ENCODE assay signal across 8 cellular contexts in genomic region chrX:154136627-154137161, GRCh38. TPM values are rescaled to one million over a fixed set of nuclear protein-coding genes. Genes with fewer than 3 reads are reported as not detected.
DNase-seq lines count a peak whose midpoint lies in the region; ATAC-seq and TF ChIP-seq lines count a peak whose summit lies in the region.

No MANE protein-coding gene starts in this region.

- peak; percentile 51 for TF ChIP-seq RAD21 in IMR-90 (IDR thresholded peaks at IDR 0.05; ENCODE audit: low read length)

- TF ChIP-seq CTCF in IMR-90 (conservative IDR thresholded peaks at IDR 0.05; ENCODE audit: low read depth, low read length): peak; percentile 65

- H3K4me3 ChIP-seq in IMR-90 (ENCODE audit: insufficient read depth, low read depth, low read length) (peak overlapping the region; percentile 17; the same call in 1 of the 2 replicates), skeletal muscle cell (ENCODE audit: low read depth, low read length) (peak overlapping the region; percentile 29)

- no peak overlapping the region for H2BK15ac ChIP-seq in IMR-90 (ENCODE audit: low read depth, low read length)

- CTCF ChIA-PET in IMR-90 (lab: Yijun Ruan, JAX): no interaction called here

- WGBS in IMR-90 (ENCODE audit: extremely low coverage in 2 of 2, insufficient read length in 1 of 2), 2 experiments: 14% methylated on average over 26 of the region's 44 CpGs; no CpG with 5 or more reads in 1 of the 2 experiments

- H3K36me3 ChIP-seq in IMR-90 (ENCODE audit: control insufficient read depth, insufficient read depth, low read length): no peaks in the 10 kb centered on the region

- intact Hi-C loops in IMR-90 (cut with micrococcal nuclease): no loop called here

- no peak overlapping the region for H3K27ac ChIP-seq in IMR-90 (ENCODE audit: insufficient read depth, low read length)

- H3K9me3 ChIP-seq in IMR-90 (ENCODE audit: control insufficient read depth, insufficient read depth, low read length): 0 out of 2 replicates have a peak, but pooled peaks cover 5% of the 10 kb centered on the region

- H4K8ac ChIP-seq in IMR-90 (ENCODE audit: low read depth in 2 of 2, low read length in 2 of 2): no peak overlapping the region

- POLR2A ChIA-PET in IMR-90 (lab: Charles Lee; ENCODE audit: unreplicated experiment): no interaction called here

- H3K27me3 ChIP-seq in IMR-90 (ENCODE audit: control insufficient read depth, insufficient read depth, low read length): peaks cover 13% of the 10 kb centered on the region

- in situ Hi-C loops in IMR-90 (cut with MboI; ENCODE audit: low sequenced_read_pairs): no loop called here

- no peaks in the 10 kb centered on the region for H3K4me1 ChIP-seq in IMR-90 (ENCODE audit: control insufficient read depth, insufficient read depth, low read length)

- dilution Hi-C loops in IMR-90 (cut with HindIII; ENCODE audit: low sequenced_read_pairs, unreplicated experiment): no loop called here

- H3K23ac ChIP-seq in IMR-90 (ENCODE audit: low read depth, low read length): no peak overlapping the region

- BruUV-seq in IMR-90 (replicated peaks; lab: Mats Ljungman, UMichigan): no TSS peak

- H2AK5ac ChIP-seq in IMR-90 (ENCODE audit: low read depth, low read length): no peak overlapping the region

- H4K20me1 ChIP-seq in IMR-90 (ENCODE audit: insufficient read depth, low read length): no peaks in the 10 kb centered on the region

- no peak overlapping the region for H2BK20ac ChIP-seq in IMR-90 (ENCODE audit: low read depth, low read length)

- peak overlapping the region; percentile 81 for H2AFZ ChIP-seq in IMR-90 (replicated peaks; ENCODE audit: low read length, poor library complexity)

- no peak overlapping the region for H3K4ac ChIP-seq in IMR-90 (ENCODE audit: low read depth, low read length)

- H3K18ac ChIP-seq in IMR-90 (ENCODE audit: low read depth, low read length): no peak overlapping the region

- no peaks in the 10 kb centered on the region for H3K79me1 ChIP-seq in IMR-90 (ENCODE audit: low read depth in 1 of 2, low read length in 2 of 2)

- ATAC-seq in IMR-90 (ENCODE audit: low read depth): peak; percentile 94
- ATAC-seq in GM18511 (IDR thresholded peaks at IDR 0.05; ENCODE audit: unreplicated experiment): no peak
- ATAC-seq in HG03039 (IDR thresholded peaks at IDR 0.05; ENCODE audit: unreplicated experiment): no peak

- no peak overlapping the region for H4K5ac ChIP-seq in IMR-90 (ENCODE audit: low read depth, low read length)

- no peaks in the 10 kb centered on the region for H3K9me1 ChIP-seq in IMR-90 (ENCODE audit: insufficient read depth, low read length)

- H2BK5ac ChIP-seq in IMR-90 (ENCODE audit: low read depth, low read length, poor library complexity, severe bottlenecking): no peak overlapping the region

- no peak overlapping the region for H4K91ac ChIP-seq in IMR-90 (ENCODE audit: insufficient read depth, low read depth, low read length)

- DNase-seq in DMS153 treated with DMSO at 0.1 percent for 48 hours (lab: John Stamatoyannopoulos, UW; ENCODE audit: unreplicated experiment) (peak; percentile 63), IMR-90 (peak; percentile 25), SW480 (ENCODE audit: low spot score) (peak; percentile 58), hepatic stellate cell (ENCODE audit: low spot score) (peak; percentile 52), skeletal muscle cell (ENCODE audit: low read depth) (no peak)
- peak; percentile 38 for DNase-seq in activated naive CD8-positive, alpha-beta T cell treated with anti-CD3 and anti-CD28 coated beads, Interleukin-2, amount 50 U/mL, for 16 hours (ENCODE audit: low read depth, low spot score)

- H3K4me2 ChIP-seq in IMR-90 (ENCODE audit: low read depth, low read length): peak overlapping the region; percentile 63; the same call in 1 of the 2 replicates

- no peak overlapping the region for H2AK9ac ChIP-seq in IMR-90 (replicated peaks; ENCODE audit: low read depth, low read length, poor library complexity)

- H3K14ac ChIP-seq in IMR-90 (replicated peaks; ENCODE audit: low read depth, low read length): no peak overlapping the region

- no peak for TF ChIP-seq POLR2A in IMR-90 (IDR thresholded peaks at IDR 0.05; ENCODE audit: low read depth, low read length)

- no peak overlapping the region for H3K9ac ChIP-seq in IMR-90 (ENCODE audit: low read depth, low read length)

- no peak overlapping the region for H2BK120ac ChIP-seq in IMR-90 (ENCODE audit: low read depth, low read length)

- H3K56ac ChIP-seq in IMR-90 (ENCODE audit: extremely low read depth, insufficient read depth, low read length): no peak overlapping the region

TF ChIP-seq in IMR-90, 13 proteins besides CTCF, POLR2A, EP300 and RAD21:
- TF ChIP-seq USF2 (IDR thresholded peaks at IDR 0.05; ENCODE audit: low read depth, low read length): no peak
- TF ChIP-seq, protein P1, sequence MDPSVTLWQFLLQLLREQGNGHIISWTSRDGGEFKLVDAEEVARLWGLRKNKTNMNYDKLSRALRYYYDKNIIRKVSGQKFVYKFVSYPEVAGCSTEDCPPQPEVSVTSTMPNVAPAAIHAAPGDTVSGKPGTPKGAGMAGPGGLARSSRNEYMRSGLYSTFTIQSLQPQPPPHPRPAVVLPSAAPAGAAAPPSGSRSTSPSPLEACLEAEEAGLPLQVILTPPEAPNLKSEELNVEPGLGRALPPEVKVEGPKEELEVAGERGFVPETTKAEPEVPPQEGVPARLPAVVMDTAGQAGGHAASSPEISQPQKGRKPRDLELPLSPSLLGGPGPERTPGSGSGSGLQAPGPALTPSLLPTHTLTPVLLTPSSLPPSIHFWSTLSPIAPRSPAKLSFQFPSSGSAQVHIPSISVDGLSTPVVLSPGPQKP (IDR thresholded peaks at IDR 0.05; ENCODE audit: borderline replicate concordance, low read depth, low read length): no peak
- no peak for TF ChIP-seq NFE2L2 (IDR thresholded peaks at IDR 0.05; ENCODE audit: low read depth, low read length)
- no peak for TF ChIP-seq MXI1 (IDR thresholded peaks at IDR 0.05; ENCODE audit: borderline replicate concordance, low read depth, low read length)
- TF ChIP-seq CHD1 (IDR thresholded peaks at IDR 0.05; ENCODE audit: low read depth, low read length): no peak
- TF ChIP-seq RFX5 (IDR thresholded peaks at IDR 0.05; ENCODE audit: low read depth, low read length): no peak
- TF ChIP-seq MAZ (IDR thresholded peaks at IDR 0.05; ENCODE audit: borderline replicate concordance, low read depth, low read length): peak; percentile 31; the same call in 1 of the 2 replicates
- peak; percentile 49 for TF ChIP-seq SMC3 (IDR thresholded peaks at IDR 0.05; ENCODE audit: low read depth, low read length)
- TF ChIP-seq CEBPB (IDR thresholded peaks at IDR 0.05; ENCODE audit: low read depth, low read length): no peak

RNA-seq across cellular contexts. Expression of gene OPN1LW, which starts 7.3 kb away (rescaled TPM):
- total RNA-seq in IMR-90 (2012; rRNA removed): not detected in 2 replicates
- not detected in 2 replicates for polyA plus RNA-seq in IMR-90 (2012; rRNA removed)
- not detected in 2 replicates for polyA plus RNA-seq in IMR-90 (2012; cell fraction: cytosol; rRNA removed)
- not detected in 2 replicates for polyA plus RNA-seq in IMR-90 (2012; cell fraction: nucleus; rRNA removed; ENCODE audit: low replicate concordance)

RNA-seq across cellular contexts. Expression of gene MECP2, which starts 39.2 kb away (rescaled TPM):
- total RNA-seq in IMR-90 (2012; rRNA removed): 8.4 and 10.8 TPM in 2 replicates
- 9.7 and 10.1 TPM in 2 replicates for polyA plus RNA-seq in IMR-90 (2012; rRNA removed)
- 6.1 and 12.5 TPM in 2 replicates for polyA plus RNA-seq in IMR-90 (2012; cell fraction: cytosol; rRNA removed)
- polyA plus RNA-seq in IMR-90 (2012; cell fraction: nucleus; rRNA removed; ENCODE audit: low replicate concordance): 12.6 and 20.9 TPM in 2 replicates

RNA-seq across cellular contexts. Expression of gene OPN1MW, which starts 45.7 kb away (rescaled TPM):
- not detected in 2 replicates for total RNA-seq in IMR-90 (2012; rRNA removed)
- not detected in 2 replicates for polyA plus RNA-seq in IMR-90 (2012; rRNA removed)
- not detected in 2 replicates for polyA plus RNA-seq in IMR-90 (2012; cell fraction: cytosol; rRNA removed)
- not detected in 2 replicates for polyA plus RNA-seq in IMR-90 (2012; cell fraction: nucleus; rRNA removed; ENCODE audit: low replicate concordance)
